Comparison of ENCODE assay signal across 7 cellular contexts in genomic region chr17:21311688-21312305, GRCh38. TPM values are rescaled to one million over a fixed set of nuclear protein-coding genes. Genes with fewer than 3 reads are reported as not detected.
DNase-seq lines count a peak whose midpoint lies in the region; ATAC-seq and TF ChIP-seq lines count a peak whose summit lies in the region.
"Not testable (repeated sequence)": the region's sequence is repeated elsewhere in the genome, so short reads cannot be mapped to it uniquely, and the experiment has no call there.

No MANE protein-coding gene starts in this region.

- not testable (repeated sequence) for H3K27me3 ChIP-seq in heart right ventricle; mesenchymal stem cell (ENCODE audit: control insufficient read depth in 1 of 2, insufficient read depth in 1 of 2, low read length in 2 of 2); suprapubic skin; aorta (ENCODE audit: control insufficient read depth in 1 of 2, insufficient read depth in 2 of 2, low read length in 1 of 2)

- not testable (repeated sequence) for TF ChIP-seq POLR2A in suprapubic skin (IDR thresholded peaks at IDR 0.05)

- not testable (repeated sequence) for H3K79me1 ChIP-seq in mesenchymal stem cell (replicated peaks; ENCODE audit: low read length, poor library complexity, severe bottlenecking)

- not testable (repeated sequence) for H3K4me2 ChIP-seq in mesenchymal stem cell (ENCODE audit: low read length, poor library complexity, severe bottlenecking)

- 92% methylated on average over 17 to 18 of the region's 18 CpGs for WGBS in heart right ventricle, 2 donors
- WGBS in mesenchymal stem cell: 97% methylated on average over 17 of the region's 18 CpGs
- 91% methylated on average over 13 of the region's 18 CpGs for WGBS in suprapubic skin
- WGBS in aorta, 2 donors: 89 to 92% methylated on average over 15 to 18 of the region's 18 CpGs

- H3K14ac ChIP-seq in mesenchymal stem cell (ENCODE audit: low read length in 2 of 2): not testable (repeated sequence)

- peak overlapping the region; percentile 51 to 92 for H3K27ac ChIP-seq in coronary artery
- peak overlapping the region in 8 of 10 donors; percentile 15 to 73 (median 60) for H3K27ac ChIP-seq in heart right ventricle
- H3K27ac ChIP-seq in mesenchymal stem cell (ENCODE audit: low read length, poor library complexity, severe bottlenecking); aorta (ENCODE audit: low read depth in 1 of 2, low read length in 2 of 2): not testable (repeated sequence)
- H3K27ac ChIP-seq in suprapubic skin: peak overlapping the region; percentile 29

- DNase-seq in activated CD8-positive, alpha-beta memory T cell treated with anti-CD3 and anti-CD28 coated beads, Interleukin-2, amount 50 U/mL, for 48 hours: peak; percentile 30
- peak; percentile 71 for DNase-seq in coronary artery (ENCODE audit: low spot score)
- not testable (repeated sequence) for DNase-seq in heart right ventricle, mesenchymal stem cell
- peak; percentile 47 for DNase-seq in sciatic nerve (ENCODE audit: low spot score)
- DNase-seq in suprapubic skin (ENCODE audit: low spot score in 2 of 2): peak; percentile 59 to 77
- peak; percentile 39 to 50 for DNase-seq in aorta

- H2BK15ac ChIP-seq in mesenchymal stem cell (ENCODE audit: low read depth, poor library complexity, severe bottlenecking): not testable (repeated sequence)

- peak overlapping the region; percentile 22 for H3K9ac ChIP-seq in mesenchymal stem cell (ENCODE audit: low read length)

- H3K36me3 ChIP-seq in heart right ventricle: peaks cover 0 to 80% (median 20%) of the 10 kb centered on the region in 9 donors
- peaks cover 51 to 60% of the 10 kb centered on the region in 2 experiments for H3K36me3 ChIP-seq in mesenchymal stem cell (ENCODE audit: control insufficient read depth in 1 of 2, insufficient read depth in 2 of 2, low read depth in 1 of 2, low read length in 2 of 2)
- peaks cover 68% of the 10 kb centered on the region for H3K36me3 ChIP-seq in suprapubic skin
- not testable (repeated sequence) for H3K36me3 ChIP-seq in aorta (ENCODE audit: control insufficient read depth in 1 of 2, insufficient read depth in 2 of 2, low read length in 1 of 2)

- not testable (repeated sequence) for H3K18ac ChIP-seq in mesenchymal stem cell (ENCODE audit: low read depth in 1 of 2, low read length in 2 of 2)

- TF ChIP-seq EP300 in suprapubic skin (IDR thresholded peaks at IDR 0.05): not testable (repeated sequence)

- H2BK120ac ChIP-seq in mesenchymal stem cell (ENCODE audit: low read depth, low read length): peak overlapping the region; percentile 34

- not testable (repeated sequence) for H3K4me3 ChIP-seq in coronary artery; heart right ventricle; mesenchymal stem cell (ENCODE audit: insufficient read depth in 1 of 2, low read depth in 1 of 2, low read length in 2 of 2); suprapubic skin; aorta (ENCODE audit: low read length in 2 of 2)

- H3K4me1 ChIP-seq in heart right ventricle (peaks cover 0 to 21% (median 12%) of the 10 kb centered on the region in 9 donors), suprapubic skin (peaks cover 10% of the 10 kb centered on the region)
- not testable (repeated sequence) for H3K4me1 ChIP-seq in mesenchymal stem cell (ENCODE audit: control insufficient read depth, insufficient read depth, low read depth, low read length); aorta (ENCODE audit: control insufficient read depth in 1 of 2, insufficient read depth in 2 of 2, low read length in 2 of 2)

- not testable (repeated sequence) for H4K8ac ChIP-seq in mesenchymal stem cell (ENCODE audit: low read length)

- not testable (repeated sequence) for H3K23ac ChIP-seq in mesenchymal stem cell (ENCODE audit: low read length in 2 of 2)

- H3K9me3 ChIP-seq in heart right ventricle: peaks cover 0 to 15% (median 7%) of the 10 kb centered on the region in 11 donors
- not testable (repeated sequence) for H3K9me3 ChIP-seq in mesenchymal stem cell (ENCODE audit: control insufficient read depth, low read length); suprapubic skin; aorta (ENCODE audit: control insufficient read depth, low read length)

- not testable (repeated sequence) for H2BK12ac ChIP-seq in mesenchymal stem cell (ENCODE audit: low read length in 2 of 2)

- intact Hi-C loops in heart right ventricle (cut with DNase I) (loop anchor here in 4 of 10 donors (5.0 to 10.0 kb wide), 2 partner anchors 34 to 143 kb away; no protein-coding TSS in a partner anchor), aorta (cut with DNase I) (loop anchor here in 1 of 2 donors (5.0 to 10.0 kb wide), 2 partner anchors 143 to 201 kb away; no protein-coding TSS in a partner anchor)
- intact Hi-C loops in sciatic nerve (cut with DNase I): not testable (repeated sequence)

- not testable (repeated sequence) for H3K4ac ChIP-seq in mesenchymal stem cell (ENCODE audit: low read depth in 1 of 2, low read length in 2 of 2)

- TF ChIP-seq CTCF in coronary artery (IDR thresholded peaks at IDR 0.05); heart right ventricle (IDR thresholded peaks at IDR 0.05); suprapubic skin (IDR thresholded peaks at IDR 0.05): not testable (repeated sequence)

- H2AK5ac ChIP-seq in mesenchymal stem cell (ENCODE audit: low read length, severe bottlenecking): not testable (repeated sequence)

- not testable (repeated sequence) for H2BK5ac ChIP-seq in mesenchymal stem cell (ENCODE audit: low read depth, low read length, poor library complexity, severe bottlenecking)

- not testable (repeated sequence) for H2AFZ ChIP-seq in mesenchymal stem cell (ENCODE audit: low read depth, low read length)

- not testable (repeated sequence) for ATAC-seq in heart right ventricle; sciatic nerve; aorta (ENCODE audit: low FRiP score)

- not testable (repeated sequence) for H4K91ac ChIP-seq in mesenchymal stem cell (ENCODE audit: low read length)

RNA-seq across cellular contexts. Expression of gene MAP2K3, which starts 27.3 kb away (rescaled TPM):
- total RNA-seq in heart right ventricle (10 to 100 TPM; 28.9 to 71.6 (median 60.4) TPM), sciatic nerve (42.2 TPM), suprapubic skin (10 to 100 TPM; 54.5 to 97.4 (median 72.9) TPM), aorta (10 to 100 TPM; 58.7 to 82.6 TPM)
- polyA plus RNA-seq in heart right ventricle (100 to 1,000 TPM in 1 of 2 donors, 10 to 100 TPM in 1; 32.1 to 103 TPM), aorta (10 to 100 TPM; 21.8 to 41.4 TPM)
- polyA plus RNA-seq in mesenchymal stem cell (2013, experiment 1 of 2): 25.0 TPM
- 24.1 TPM for polyA plus RNA-seq in mesenchymal stem cell (2013, experiment 2 of 2)

RNA-seq across cellular contexts. Expression of gene NATD1, which starts 58.6 kb away (rescaled TPM):
- total RNA-seq in heart right ventricle (10 to 100 TPM; 11.9 to 23.1 (median 19.6) TPM), sciatic nerve (9.3 TPM), suprapubic skin (10 to 100 TPM; 11.2 to 21.1 (median 14.6) TPM), aorta (10 to 100 TPM in 1 of 2 donors, 1 to 10 TPM in 1; 7.2 to 13.4 TPM)
- polyA plus RNA-seq in heart right ventricle (1 to 10 TPM; 3.1 to 4.0 TPM), aorta (1 to 10 TPM; 3.6 to 6.2 TPM)
- 3.2 TPM for polyA plus RNA-seq in mesenchymal stem cell (2013, experiment 1 of 2)
- polyA plus RNA-seq in mesenchymal stem cell (2013, experiment 2 of 2): 3.2 TPM
